9 cellular contexts compared by ENCODE assay signal in genomic region chr6:33692760-33693158, GRCh38. TPM values are rescaled to one million over a fixed set of nuclear protein-coding genes. Genes with fewer than 3 reads are reported as not detected.
DNase-seq lines count a peak whose midpoint lies in the region; ATAC-seq and TF ChIP-seq lines count a peak whose summit lies in the region.
"Had no signal": no experiment of that assay in that cellular context is flagged by ENCODE, and none has a peak within 500 bp of the region (broad histone marks: within the 10 kb centered on the region; RNA-seq: fewer than 3 reads in every experiment).

No MANE protein-coding gene starts in this region.

- peaks cover 63% of the 10 kb centered on the region for H3K36me3 Mint-ChIP-seq in endodermal cell (ENCODE audit: low read depth)

- no peaks in the 10 kb centered on the region for H3K9me3 Mint-ChIP-seq in endodermal cell

- WGBS in endodermal cell (ENCODE audit: insufficient coverage in 1 of 2, insufficient read length in 1 of 2), 2 experiments, result 93 to 96% methylated on average over 5 to 10 of the region's 10 CpGs

- no peaks in the 10 kb centered on the region for H3K9me3 ChIP-seq in endodermal cell (ENCODE audit: control insufficient read depth, low read length)
- H3K9me3 ChIP-seq: body of pancreas had no signal

- no peak overlapping the region for H3K27ac ChIP-seq in endodermal cell (ENCODE audit: low read depth, low read length)
- H3K27ac ChIP-seq: body of pancreas had no signal

- peaks cover 6% of the 10 kb centered on the region for H3K4me1 ChIP-seq in endodermal cell (ENCODE audit: control insufficient read depth, insufficient read depth, low read length)

- H3K27me3 Mint-ChIP-seq in endodermal cell (ENCODE audit: insufficient read depth), result no peaks in the 10 kb centered on the region

- DNase-seq in activated CD4-positive, CD25-positive, alpha-beta regulatory T cell treated with anti-CD3 and anti-CD28 coated beads, Interleukin-2, amount 50 U/mL, for 72 hours, result peak; percentile 63
- DNase-seq in endodermal cell (no peak), NCI-H1105 treated with DMSO at 0.1 percent for 48 hours (lab: John Stamatoyannopoulos, UW) (no peak), islet precursor cell (no peak), ureter (ENCODE audit: low spot score) (no peak)
- DNase-seq in stimulated activated CD4-positive, alpha-beta T cell treated with anti-CD3 and anti-CD28 coated beads, Interleukin-4, amount 100 ng/mL, for 4 hours, result peak; percentile 36 to 42

- peaks cover 15% of the 10 kb centered on the region for H3K4me1 Mint-ChIP-seq in endodermal cell

- H3K36me3 ChIP-seq in endodermal cell (ENCODE audit: control insufficient read depth, insufficient read depth, low read length), result peaks cover 38% of the 10 kb centered on the region

- H3K9ac ChIP-seq in endodermal cell (ENCODE audit: extremely low read depth, low read length, poor library complexity, severe bottlenecking), result no peak overlapping the region

- no peak overlapping the region for H3K4me3 Mint-ChIP-seq in endodermal cell

- H3K4me3 ChIP-seq in endodermal cell (ENCODE audit: low read length), result no peak overlapping the region
- H3K4me3 ChIP-seq: body of pancreas had no signal

- H3K27me3 ChIP-seq in endodermal cell (ENCODE audit: control insufficient read depth, insufficient read depth, low read length, poor library complexity, severe bottlenecking), result no peaks in the 10 kb centered on the region
- H3K27me3 ChIP-seq: body of pancreas had no signal

- ATAC-seq in GM18861 (IDR thresholded peaks at IDR 0.05; ENCODE audit: unreplicated experiment) (peak; percentile 53), GM18502 (IDR thresholded peaks at IDR 0.05; ENCODE audit: poor library complexity, unreplicated experiment) (no peak)
- ATAC-seq: body of pancreas had no signal

- peak overlapping the region; percentile 53 for H3K27ac Mint-ChIP-seq in endodermal cell

- no peak for TF ChIP-seq CTCF in endodermal cell (conservative IDR thresholded peaks at IDR 0.05)

RNA-seq across cellular contexts. Expression of gene UQCC2, which starts 18.7 kb away (rescaled TPM):
- 100 to 1,000 TPM; 120 to 174 TPM for total RNA-seq in endodermal cell
- polyA plus RNA-seq in endodermal cell (2013, experiment 1 of 2), result 170 TPM
- 163 TPM for polyA plus RNA-seq in endodermal cell (2013, experiment 2 of 2)
- 74.2 TPM for total RNA-seq in ureter

RNA-seq across cellular contexts. Expression of gene IP6K3, which starts 53.9 kb away (rescaled TPM):
- total RNA-seq in endodermal cell (not detected), ureter (2.6 TPM)
- 1.1 TPM for polyA plus RNA-seq in endodermal cell (2013, experiment 1 of 2)
- 2.3 TPM for polyA plus RNA-seq in endodermal cell (2013, experiment 2 of 2)
- total RNA-seq: body of pancreas had no signal

Comparison
In these comparisons a context has a peak if more than half of its experiments do, and no peak if none do; other contexts are left out.
1. DNase-seq: peak in activated CD4-positive, CD25-positive, alpha-beta regulatory T cell treated with anti-CD3 and anti-CD28 coated beads, Interleukin-2, amount 50 U/mL, for 72 hours (single experiment) and stimulated activated CD4-positive, alpha-beta T cell treated with anti-CD3 and anti-CD28 coated beads, Interleukin-4, amount 100 ng/mL, for 4 hours (2 of 2); none in endodermal cell (single experiment), NCI-H1105 treated with DMSO at 0.1 percent for 48 hours (single experiment), islet precursor cell (single experiment) and ureter (single experiment).